Comparison of ENCODE assay signal across 8 cellular contexts in the genomic region with DNA sequence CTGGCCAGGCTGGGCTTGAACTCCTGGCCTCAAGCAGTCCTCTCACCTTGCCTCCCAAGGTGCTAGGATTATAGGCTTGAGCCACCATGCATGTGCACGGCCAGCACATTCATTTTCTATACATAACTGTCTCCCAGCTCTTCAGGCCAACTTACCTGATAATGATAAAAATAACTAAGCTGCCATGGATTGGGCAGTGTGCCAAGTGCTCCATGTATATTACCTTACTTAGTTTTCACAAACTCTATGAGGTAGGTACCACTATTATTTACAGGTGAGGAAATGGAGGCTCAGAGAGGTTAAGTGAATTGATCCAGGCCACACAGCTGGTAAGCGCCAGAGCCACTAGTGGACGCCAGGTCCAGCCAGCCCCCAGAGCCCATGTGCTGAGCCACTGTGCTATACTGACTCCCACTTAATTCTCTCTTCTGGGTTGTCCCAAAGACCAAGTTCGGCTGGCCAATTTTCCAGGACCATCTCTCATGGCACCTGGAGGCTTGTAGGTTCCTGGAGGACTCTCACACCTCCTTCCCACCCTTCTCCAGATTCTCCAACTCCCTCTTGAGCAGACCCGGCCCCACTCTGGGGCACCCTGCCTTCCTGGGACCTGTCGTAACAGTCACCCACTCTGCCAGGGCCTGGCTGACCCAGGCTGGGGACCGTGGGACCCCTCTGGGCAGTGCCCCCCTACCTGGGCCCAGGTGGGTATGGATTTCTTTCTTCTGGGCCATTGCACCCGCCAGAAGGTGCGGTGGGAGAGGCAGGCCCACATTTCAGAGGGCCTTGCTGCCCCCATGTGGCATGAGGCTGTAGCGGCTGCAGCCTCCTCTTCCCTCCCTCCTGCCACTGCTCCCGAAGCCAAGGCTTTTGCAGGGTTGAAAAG. TPM values are rescaled to one million over a fixed set of nuclear protein-coding genes. Genes with fewer than 3 reads are reported as not detected.
DNase-seq lines count a peak whose midpoint lies in the region; ATAC-seq, FAIRE-seq and TF ChIP-seq lines count a peak whose summit lies in the region.

No MANE protein-coding gene starts in this region.

- no peak for TF ChIP-seq POLR2A in esophagus squamous epithelium (IDR thresholded peaks at IDR 0.05)
- TF ChIP-seq POLR2A in thyroid gland (IDR thresholded peaks at IDR 0.05) = no peak

- H3K4me3 ChIP-seq in OCI-LY1 (ENCODE audit: low read depth, low read length, poor library complexity, severe bottlenecking) (no peak overlapping the region), esophagus squamous epithelium (no peak overlapping the region), neural cell (ENCODE audit: low read length) (no peak overlapping the region), thyroid gland (replicated peaks in 1 of 3) (no peak overlapping the region)

- TF ChIP-seq CTCF in OCI-LY1 (IDR thresholded peaks at IDR 0.05; ENCODE audit: low read length) = peak; percentile 92
- peak; percentile 49 to 91 (median 86) for TF ChIP-seq CTCF in esophagus squamous epithelium (IDR thresholded peaks at IDR 0.05)
- peak; percentile 98 for TF ChIP-seq CTCF in neural cell (IDR thresholded peaks at IDR 0.05; ENCODE audit: poor library complexity, severe bottlenecking)
- TF ChIP-seq CTCF in thyroid gland (IDR thresholded peaks at IDR 0.05) = peak; percentile 63 to 94 (median 86)

- H3K9me3 ChIP-seq in OCI-LY1 (ENCODE audit: low read length) = no peaks in the 10 kb centered on the region
- H3K9me3 ChIP-seq in esophagus squamous epithelium = no peaks in the 10 kb centered on the region
- no peaks in the 10 kb centered on the region for H3K9me3 ChIP-seq in neural cell (ENCODE audit: low read length)
- no peaks in the 10 kb centered on the region for H3K9me3 ChIP-seq in thyroid gland

- no peak overlapping the region for H3K27ac ChIP-seq in OCI-LY1 (ENCODE audit: low read depth, low read length, poor library complexity, severe bottlenecking)
- H3K27ac ChIP-seq in esophagus squamous epithelium = peak overlapping the region in 1 of 4 donors; percentile 29
- H3K27ac ChIP-seq in neural cell (ENCODE audit: low read length) = peak overlapping the region; percentile 27
- H3K27ac ChIP-seq in thyroid gland = no peak overlapping the region

- no peaks in the 10 kb centered on the region for H4K20me1 ChIP-seq in OCI-LY1 (ENCODE audit: insufficient read depth, low read length)
- no peaks in the 10 kb centered on the region for H4K20me1 ChIP-seq in neural cell (ENCODE audit: insufficient read depth)

- H3K36me3 ChIP-seq in OCI-LY1 (ENCODE audit: insufficient read depth, low read length) (no peaks in the 10 kb centered on the region), esophagus squamous epithelium (no peaks in the 10 kb centered on the region), neural cell (ENCODE audit: insufficient read depth, low read length) (no peaks in the 10 kb centered on the region), thyroid gland (no peaks in the 10 kb centered on the region)

- H3K9ac ChIP-seq in OCI-LY1 (ENCODE audit: low read length) (no peak overlapping the region), neural cell (ENCODE audit: low read length) (peak overlapping the region; percentile 35)

- WGBS in esophagus squamous epithelium, 2 donors = 56 to 76% methylated on average over 6 to 8 of the region's 11 CpGs
- WGBS in thyroid gland, 2 donors = 45 to 47% methylated on average over 11 of the region's 11 CpGs

- TF ChIP-seq RAD21 in neural cell (conservative IDR thresholded peaks at IDR 0.05) = peak; percentile 100

- ATAC-seq in HG02981 (IDR thresholded peaks at IDR 0.05; ENCODE audit: unreplicated experiment) = no peak

- H3K9me2 ChIP-seq in OCI-LY1 (ENCODE audit: low read depth, low read length) = no peaks in the 10 kb centered on the region
- no peaks in the 10 kb centered on the region for H3K9me2 ChIP-seq in neural cell (ENCODE audit: insufficient read depth, low read length)

- FAIRE-seq in HTR-8/SVneo (lab: Jason Lieb, UNC) = peak; percentile 89

- H3K27me3 ChIP-seq in OCI-LY1 (ENCODE audit: insufficient read depth, low read length) = peaks cover 6% of the 10 kb centered on the region; the same call in 1 of the 2 replicates
- H3K27me3 ChIP-seq in esophagus squamous epithelium = no peaks in the 10 kb centered on the region
- H3K27me3 ChIP-seq in neural cell (ENCODE audit: insufficient read depth, low read depth, low read length) = no peaks in the 10 kb centered on the region
- H3K27me3 ChIP-seq in thyroid gland = no peaks in the 10 kb centered on the region

- no peak overlapping the region for H2AFZ ChIP-seq in OCI-LY1 (ENCODE audit: low read length)
- no peak overlapping the region for H2AFZ ChIP-seq in neural cell (ENCODE audit: low read depth, low read length)

- H3K79me2 ChIP-seq in OCI-LY1 (ENCODE audit: insufficient read depth, low read length) (no peaks in the 10 kb centered on the region), neural cell (replicated peaks; ENCODE audit: insufficient read depth, low read length) (no peaks in the 10 kb centered on the region)

- no peaks in the 10 kb centered on the region for H3F3A ChIP-seq in OCI-LY1 (ENCODE audit: insufficient read depth, low read length)
- H3F3A ChIP-seq in neural cell (ENCODE audit: insufficient read depth, low read length, poor library complexity, severe bottlenecking) = no peaks in the 10 kb centered on the region

- H3K4me1 ChIP-seq in OCI-LY1 (ENCODE audit: insufficient read depth, low read length, severe bottlenecking) (peaks cover 4% of the 10 kb centered on the region), esophagus squamous epithelium (peaks cover 6 to 57% (median 12%) of the 10 kb centered on the region in 3 donors), thyroid gland (peaks cover 5 to 22% of the 10 kb centered on the region in 2 donors)

- peak; percentile 25 for TF ChIP-seq EP300 in neural cell (conservative IDR thresholded peaks at IDR 0.05; ENCODE audit: poor library complexity, severe bottlenecking)

- peak; percentile 86 for DNase-seq in DMS79 treated with DMSO at 0.1 percent for 48 hours (lab: John Stamatoyannopoulos, UW)
- peak; percentile 83 for DNase-seq in HTR-8/SVneo (ENCODE audit: insufficient read length, low spot score)
- DNase-seq in activated T-cell treated with anti-CD3 and anti-CD28 coated beads, Interleukin-2, amount 50 U/mL, for 1 hour = peak; percentile 70
- DNase-seq in esophagus squamous epithelium (lab: John Stamatoyannopoulos, UW) = no peak
- DNase-seq in thyroid gland = peak; percentile 74 to 76

- H3K4me2 ChIP-seq in OCI-LY1 (ENCODE audit: low read length) (no peak overlapping the region), neural cell (ENCODE audit: low read length) (no peak overlapping the region)

- intact Hi-C loops in esophagus squamous epithelium (cut with DNase I) (loop anchor here (2.0 kb wide), 1 partner anchor 191 kb away; no protein-coding TSS in a partner anchor), thyroid gland (cut with DNase I) (loop anchor here (2.0 to 5.0 kb wide), 2 partner anchors 156 to 195 kb away; no protein-coding TSS in a partner anchor)

TF ChIP-seq in neural cell, 6 proteins besides CTCF, POLR2A, EP300 and RAD21:
- TF ChIP-seq, protein P1, sequence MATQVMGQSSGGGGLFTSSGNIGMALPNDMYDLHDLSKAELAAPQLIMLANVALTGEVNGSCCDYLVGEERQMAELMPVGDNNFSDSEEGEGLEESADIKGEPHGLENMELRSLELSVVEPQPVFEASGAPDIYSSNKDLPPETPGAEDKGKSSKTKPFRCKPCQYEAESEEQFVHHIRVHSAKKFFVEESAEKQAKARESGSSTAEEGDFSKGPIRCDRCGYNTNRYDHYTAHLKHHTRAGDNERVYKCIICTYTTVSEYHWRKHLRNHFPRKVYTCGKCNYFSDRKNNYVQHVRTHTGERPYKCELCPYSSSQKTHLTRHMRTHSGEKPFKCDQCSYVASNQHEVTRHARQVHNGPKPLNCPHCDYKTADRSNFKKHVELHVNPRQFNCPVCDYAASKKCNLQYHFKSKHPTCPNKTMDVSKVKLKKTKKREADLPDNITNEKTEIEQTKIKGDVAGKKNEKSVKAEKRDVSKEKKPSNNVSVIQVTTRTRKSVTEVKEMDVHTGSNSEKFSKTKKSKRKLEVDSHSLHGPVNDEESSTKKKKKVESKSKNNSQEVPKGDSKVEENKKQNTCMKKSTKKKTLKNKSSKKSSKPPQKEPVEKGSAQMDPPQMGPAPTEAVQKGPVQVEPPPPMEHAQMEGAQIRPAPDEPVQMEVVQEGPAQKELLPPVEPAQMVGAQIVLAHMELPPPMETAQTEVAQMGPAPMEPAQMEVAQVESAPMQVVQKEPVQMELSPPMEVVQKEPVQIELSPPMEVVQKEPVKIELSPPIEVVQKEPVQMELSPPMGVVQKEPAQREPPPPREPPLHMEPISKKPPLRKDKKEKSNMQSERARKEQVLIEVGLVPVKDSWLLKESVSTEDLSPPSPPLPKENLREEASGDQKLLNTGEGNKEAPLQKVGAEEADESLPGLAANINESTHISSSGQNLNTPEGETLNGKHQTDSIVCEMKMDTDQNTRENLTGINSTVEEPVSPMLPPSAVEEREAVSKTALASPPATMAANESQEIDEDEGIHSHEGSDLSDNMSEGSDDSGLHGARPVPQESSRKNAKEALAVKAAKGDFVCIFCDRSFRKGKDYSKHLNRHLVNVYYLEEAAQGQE (IDR thresholded peaks at IDR 0.05; ENCODE audit: borderline replicate concordance) = no peak
- no peak for TF ChIP-seq TAF1 (IDR thresholded peaks at IDR 0.05; ENCODE audit: low read depth)
- peak; percentile 100 for TF ChIP-seq SMC3 (conservative IDR thresholded peaks at IDR 0.05; ENCODE audit: poor library complexity)
- TF ChIP-seq POLR2AphosphoS5 (IDR thresholded peaks at IDR 0.05) = no peak
- TF ChIP-seq MXI1 (conservative IDR thresholded peaks at IDR 0.05; ENCODE audit: poor library complexity, severe bottlenecking) = peak; percentile 41
- no peak for TF ChIP-seq EZH2 (IDR thresholded peaks at IDR 0.05; ENCODE audit: borderline replicate concordance, insufficient read depth, low read length, poor library complexity, severe bottlenecking)
TF ChIP-seq in neural cell: peak in this region for 2.

RNA-seq across cellular contexts. Expression of a gene that starts 30.2 kb away (rescaled TPM):
- total RNA-seq in esophagus squamous epithelium (10 to 100 TPM; 17.1 to 38.3 (median 32.6) TPM), thyroid gland (10 to 100 TPM; 37.6 to 59.5 (median 44.6) TPM)
- 36.4 and 36.7 TPM in 2 replicates for polyA plus RNA-seq in neural cell
- 53.6 and 56.4 TPM in 2 replicates for polyA minus RNA-seq in neural cell

RNA-seq across cellular contexts. Expression of a gene that starts 39.4 kb away (rescaled TPM):
- 10 to 100 TPM; 15.8 to 28.8 (median 24.0) TPM for total RNA-seq in esophagus squamous epithelium
- 42.9 and 46.5 TPM in 2 replicates for polyA plus RNA-seq in neural cell
- 97.2 and 123 TPM in 2 replicates for polyA minus RNA-seq in neural cell
- 100 to 1,000 TPM in 1 of 4 donors, 10 to 100 TPM in 3; 43.9 to 103 (median 78.4) TPM for total RNA-seq in thyroid gland
